9 cellular contexts compared by ENCODE assay signal in the genomic region with DNA sequence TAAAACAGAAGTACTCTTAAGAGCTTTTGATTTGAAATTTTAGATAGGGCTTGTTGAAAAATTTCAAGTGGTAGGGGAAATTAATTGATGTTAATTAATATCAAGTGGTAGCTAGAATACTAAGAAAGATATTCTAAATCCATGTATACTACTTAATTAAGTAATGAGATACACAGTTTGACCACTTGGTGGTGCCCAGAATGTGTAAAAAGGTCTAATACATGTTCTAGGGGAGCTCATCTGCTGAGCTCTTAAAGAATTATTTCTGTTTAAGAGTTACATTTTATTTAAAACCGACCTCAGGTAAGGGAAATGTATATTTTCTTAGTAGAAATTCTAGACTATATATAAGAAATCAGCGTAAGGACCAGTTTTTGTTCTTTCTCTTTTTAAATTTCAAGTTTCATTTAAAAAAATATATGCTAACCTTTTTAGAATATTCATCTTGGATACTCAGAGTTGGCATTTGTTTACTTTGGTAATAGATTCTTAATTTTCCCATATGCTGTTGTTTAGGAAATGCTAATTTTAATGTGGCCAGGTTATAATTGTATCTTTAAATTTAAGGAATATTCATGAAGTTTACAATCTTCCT.
DNase-seq lines count a peak whose midpoint lies in the region; ATAC-seq and TF ChIP-seq lines count a peak whose summit lies in the region.
"Had no signal": no experiment of that assay in that cellular context is flagged by ENCODE, and none has a peak within 500 bp of the region (broad histone marks: within the 10 kb centered on the region; RNA-seq: fewer than 3 reads in every experiment).

No MANE protein-coding gene starts in this region.

- TF ChIP-seq POLR2A in heart left ventricle (IDR thresholded peaks at IDR 0.05): no peak

- peak in 1 of 4 donors; percentile 61 for ATAC-seq in heart left ventricle
- no peak for ATAC-seq in left ventricle myocardium superior
- ATAC-seq in GM21619 (IDR thresholded peaks at IDR 0.05; ENCODE audit: unreplicated experiment): peak; percentile 83
- peak; percentile 77 for ATAC-seq in activated naive CD8-positive, alpha-beta T cell treated with anti-CD3 and anti-CD28 coated beads, Interleukin-2, amount 50 U/mL, for 24 hours

- H3K4me3 ChIP-seq in heart left ventricle: no peak overlapping the region

- peaks cover 30% of the 10 kb centered on the region for H3K36me3 Mint-ChIP-seq in activated naive CD8-positive, alpha-beta T cell treated with anti-CD3 and anti-CD28 coated beads, Interleukin-2, amount 50 U/mL, for 24 hours (ENCODE audit: low read depth)

- no peaks in the 10 kb centered on the region for H3K9me3 ChIP-seq in heart left ventricle

- no peaks in the 10 kb centered on the region for H3K4me1 ChIP-seq in heart left ventricle

- WGBS in heart left ventricle, 4 donors: 50 to 58% (median 54%) methylated on average over 2 of the region's 2 CpGs

- H3K36me3 ChIP-seq in heart left ventricle: peaks cover 0 to 83% (median 46%) of the 10 kb centered on the region in 9 donors

- peak in 11 of 12 donors; percentile 27 to 66 (median 49) for TF ChIP-seq CTCF in heart left ventricle (IDR thresholded peaks at IDR 0.05)

- no peak overlapping the region for H3K27ac Mint-ChIP-seq in activated naive CD8-positive, alpha-beta T cell treated with anti-CD3 and anti-CD28 coated beads, Interleukin-2, amount 50 U/mL, for 24 hours

- no peak overlapping the region for H3K27ac ChIP-seq in heart left ventricle
- H3K27ac ChIP-seq: HL-60 had no signal

- intact Hi-C loops in heart left ventricle (cut with DNase I) (loop anchor here in 7 of 10 donors (5.0 to 10.0 kb wide), 7 partner anchors 113 to 243 kb away; partner anchors contain the start of gene LIX1 (in 2 of the 7)), left ventricle myocardium superior (cut with micrococcal nuclease) (no loop called here)

- no peak overlapping the region for H3K4me3 Mint-ChIP-seq in activated naive CD8-positive, alpha-beta T cell treated with anti-CD3 and anti-CD28 coated beads, Interleukin-2, amount 50 U/mL, for 24 hours

- H3K4me1 Mint-ChIP-seq in activated naive CD8-positive, alpha-beta T cell treated with anti-CD3 and anti-CD28 coated beads, Interleukin-2, amount 50 U/mL, for 24 hours: peaks cover 24% of the 10 kb centered on the region

- DNase-seq in heart left ventricle: no peak
- no peak for DNase-seq in left ventricle myocardium superior
- DNase-seq in NAMALWA (ENCODE audit: low spot score): peak; percentile 77
- peak; percentile 14 for DNase-seq in activated naive CD8-positive, alpha-beta T cell treated with anti-CD3 and anti-CD28 coated beads, Interleukin-2, amount 50 U/mL, for 24 hours
- DNase-seq in iris pigment epithelial cell (ENCODE audit: low read depth): peak; percentile 72
- no peak for DNase-seq in cortex of kidney (lab: John Stamatoyannopoulos, UW)
- DNase-seq in cerebellar nuclear complex (lab: John Stamatoyannopoulos, UW): no peak

- no peaks in the 10 kb centered on the region for H3K9me3 Mint-ChIP-seq in activated naive CD8-positive, alpha-beta T cell treated with anti-CD3 and anti-CD28 coated beads, Interleukin-2, amount 50 U/mL, for 24 hours

- H3K27me3 ChIP-seq in heart left ventricle: no peaks in the 10 kb centered on the region

- no peaks in the 10 kb centered on the region for H3K27me3 Mint-ChIP-seq in activated naive CD8-positive, alpha-beta T cell treated with anti-CD3 and anti-CD28 coated beads, Interleukin-2, amount 50 U/mL, for 24 hours

Comparison
In these comparisons a context has a peak if more than half of its experiments do, and no peak if none do; other contexts are left out.
1. DNase-seq: peak in NAMALWA (single experiment), activated naive CD8-positive, alpha-beta T cell treated with anti-CD3 and anti-CD28 coated beads, Interleukin-2, amount 50 U/mL, for 24 hours (single experiment) and iris pigment epithelial cell (single experiment); none in heart left ventricle (0 of 5), left ventricle myocardium superior (single experiment), cortex of kidney (single experiment) and cerebellar nuclear complex (0 of 2).